Comparison of ENCODE assay signal across 18 cellular contexts in genomic region chr5:38323645-38324295, GRCh38.
DNase-seq lines count a peak whose midpoint lies in the region; ATAC-seq and TF ChIP-seq lines count a peak whose summit lies in the region.
"Had no signal": no experiment of that assay in that cellular context is flagged by ENCODE, and none has a peak within 500 bp of the region (broad histone marks: within the 10 kb centered on the region; RNA-seq: fewer than 3 reads in every experiment).

No MANE protein-coding gene starts in this region.

- H3K4me3 ChIP-seq in RWPE2 (ENCODE audit: severe bottlenecking) (no peak overlapping the region), fibroblast of lung (replicated peaks in 1 of 4; ENCODE audit: control extremely low read depth in 1 of 4, insufficient read depth in 1 of 4, low read depth in 3 of 4, low read length in 4 of 4) (no peak overlapping the region)
- H3K4me3 ChIP-seq: stomach had no signal

- no peak overlapping the region for H3K4me3 Mint-ChIP-seq in Calu3 (ENCODE audit: low read depth, unreplicated experiment)
- H3K4me3 Mint-ChIP-seq: CD8-positive, alpha-beta T cell; neural crest cell had no signal

- no peak for TF ChIP-seq CTCF in RWPE2 (IDR thresholded peaks at IDR 0.05; ENCODE audit: poor library complexity, severe bottlenecking)
- TF ChIP-seq CTCF in fibroblast of lung (conservative IDR thresholded peaks at IDR 0.05 in 1 of 2, IDR thresholded peaks at IDR 0.05 in 1 of 2; ENCODE audit: low read depth in 1 of 2, low read length in 2 of 2), result no peak
- TF ChIP-seq CTCF in Calu3 (IDR thresholded peaks at IDR 0.05; ENCODE audit: unreplicated experiment), result no peak

- H3K9me3 Mint-ChIP-seq in Calu3 (ENCODE audit: low read depth, unreplicated experiment), result no peaks in the 10 kb centered on the region
- H3K9me3 Mint-ChIP-seq: CD8-positive, alpha-beta T cell had no signal

- ATAC-seq in RWPE2 (ENCODE audit: low read depth) (peak; percentile 57; the same call in 2 of the 3 replicates), HG03095 (IDR thresholded peaks at IDR 0.05; ENCODE audit: unreplicated experiment) (no peak), left lobe of liver (no peak)
- ATAC-seq: CD8-positive, alpha-beta T cell had no signal

- intact Hi-C loops in Calu3 (cut with micrococcal nuclease; ENCODE audit: unreplicated experiment), result no loop called here

- no peaks in the 10 kb centered on the region for H3K36me3 Mint-ChIP-seq in Calu3 (ENCODE audit: insufficient read depth, unreplicated experiment)
- H3K36me3 Mint-ChIP-seq: CD8-positive, alpha-beta T cell had no signal

- H3K4me1 Mint-ChIP-seq in Calu3 (ENCODE audit: low read depth, unreplicated experiment), result no peaks in the 10 kb centered on the region
- H3K4me1 Mint-ChIP-seq: neural crest cell had no signal

- no peak overlapping the region for H3K27ac Mint-ChIP-seq in Calu3 (ENCODE audit: unreplicated experiment)
- H3K27ac Mint-ChIP-seq: CD8-positive, alpha-beta T cell had no signal

- H3K79me2 ChIP-seq in fibroblast of lung (ENCODE audit: control insufficient read depth, insufficient read depth, low read length), result no peaks in the 10 kb centered on the region

- CTCF ChIA-PET in Calu3 (lab: Charles Lee), result interaction anchor here (0.6 kb wide), 4 partner anchors 16 to 1125 kb away, joined by 3 to 6 read pairs (median 4); no protein-coding TSS in a partner anchor

- H3K4me1 ChIP-seq in RWPE2 (ENCODE audit: insufficient read depth, poor library complexity, severe bottlenecking) (no peaks in the 10 kb centered on the region), fibroblast of lung (ENCODE audit: control insufficient read depth, extremely low read depth, insufficient read depth, low read length) (no peaks in the 10 kb centered on the region)
- H3K4me1 ChIP-seq: stomach had no signal

- H4K20me1 ChIP-seq in fibroblast of lung (ENCODE audit: control insufficient read depth, extremely low read depth, insufficient read depth, low read length), result no peaks in the 10 kb centered on the region

- H2AFZ ChIP-seq in fibroblast of lung (ENCODE audit: low read length), result no peak overlapping the region

- H3K27me3 ChIP-seq in RWPE2 (ENCODE audit: insufficient read depth, poor library complexity, severe bottlenecking), result no peaks in the 10 kb centered on the region
- H3K27me3 ChIP-seq in fibroblast of lung (ENCODE audit: control insufficient read depth, insufficient read depth, low read length), result peaks cover 6% of the 10 kb centered on the region
- H3K27me3 ChIP-seq: stomach had no signal

- H3K9me3 ChIP-seq in RWPE2 (ENCODE audit: severe bottlenecking) (no peaks in the 10 kb centered on the region), fibroblast of lung (ENCODE audit: control insufficient read depth, insufficient read depth, low read depth, low read length) (no peaks in the 10 kb centered on the region)
- H3K9me3 ChIP-seq: stomach had no signal

- no peak overlapping the region for H3K4me2 ChIP-seq in fibroblast of lung (ENCODE audit: extremely low read depth, insufficient read depth, low read length)

- no peak overlapping the region for H3K27ac ChIP-seq in RWPE2 (ENCODE audit: poor library complexity, severe bottlenecking)
- H3K27ac ChIP-seq in fibroblast of lung (ENCODE audit: insufficient read depth, low read length), result no peak overlapping the region
- no peak overlapping the region for H3K27ac ChIP-seq in substantia nigra (ENCODE audit: low read depth, low read length, poor library complexity, severe bottlenecking)
- H3K27ac ChIP-seq: stomach, VCaP had no signal

- peaks cover 57% of the 10 kb centered on the region for H3K27me3 Mint-ChIP-seq in Calu3 (ENCODE audit: unreplicated experiment)

- BruUV-seq in Calu3 (replicated peaks; lab: Mats Ljungman, UMichigan), result no TSS peak

- DNase-seq in EH (ENCODE audit: low read depth) (peak; percentile 64), RWPE2 (ENCODE audit: low spot score) (no peak), fibroblast of lung (ENCODE audit: low read depth in 2 of 2) (peak; percentile 14 to 70), non-pigmented ciliary epithelial cell (ENCODE audit: low read depth) (peak; percentile 37), Calu3 (no peak), left lobe of liver (ENCODE audit: low spot score) (no peak), substantia nigra (lab: John Stamatoyannopoulos, UW) (no peak)
- DNase-seq: amygdala; CD8-positive, alpha-beta T cell; kidney; NCI-H1048; NCI-H510A; SHP77; stimulated activated CD4-positive, alpha-beta T cell treated with anti-CD3 and anti-CD28 coated beads, Interleukin-1b, Interleukin-23, amount 100 ng/mL, for 48 hours; stomach had no signal

- H3K36me3 ChIP-seq in RWPE2 (ENCODE audit: low read depth) (no peaks in the 10 kb centered on the region), fibroblast of lung (ENCODE audit: control insufficient read depth, insufficient read depth, low read length) (no peaks in the 10 kb centered on the region)
- H3K36me3 ChIP-seq: stomach had no signal

- no peak overlapping the region for H3K9ac ChIP-seq in fibroblast of lung (ENCODE audit: insufficient read depth, low read length)

Comparison
In these comparisons a context has a peak if more than half of its experiments do, and no peak if none do; other contexts are left out.
1. DNase-seq: peak in EH (single experiment), fibroblast of lung (2 of 2) and non-pigmented ciliary epithelial cell (single experiment); none in RWPE2 (single experiment), Calu3 (single experiment), left lobe of liver (single experiment) and substantia nigra (0 of 49).